ENCODE assay signal across 10 cellular contexts in genomic region chr12:6211421-6211869, GRCh38. TPM values are rescaled to one million over a fixed set of nuclear protein-coding genes. Genes with fewer than 3 reads are reported as not detected.
DNase-seq lines count a peak whose midpoint lies in the region; ATAC-seq and TF ChIP-seq lines count a peak whose summit lies in the region.
"Had no signal": no experiment of that assay in that cellular context is flagged by ENCODE, and none has a peak within 500 bp of the region (broad histone marks: within the 10 kb centered on the region; RNA-seq: fewer than 3 reads in every experiment).

No MANE protein-coding gene starts in this region.

- ATAC-seq in foreskin keratinocyte (no peak), GM19023 (IDR thresholded peaks at IDR 0.05; ENCODE audit: unreplicated experiment) (no peak), GM18502 (IDR thresholded peaks at IDR 0.05; ENCODE audit: poor library complexity, unreplicated experiment) (no peak)
- ATAC-seq in activated CD4-positive, alpha-beta T cell treated with anti-CD3 and anti-CD28 coated beads for 36 hours = no peak
- ATAC-seq in stimulated activated naive CD8-positive, alpha-beta T cell treated with anti-CD3 and anti-CD28 coated beads, Interleukin-15, amount 100 ng/mL, for 72 hours = no peak

- no peaks in the 10 kb centered on the region for H3K27me3 ChIP-seq in foreskin keratinocyte

- no peak overlapping the region for H3K4me3 Mint-ChIP-seq in activated CD4-positive, alpha-beta T cell treated with anti-CD3 and anti-CD28 coated beads for 36 hours
- H3K4me3 Mint-ChIP-seq in stimulated activated naive CD8-positive, alpha-beta T cell treated with anti-CD3 and anti-CD28 coated beads, Interleukin-15, amount 100 ng/mL, for 72 hours = no peak overlapping the region
- H3K4me3 Mint-ChIP-seq: T-helper 1 cell treated with Interleukin-12 subunit alpha and Interleukin-12 subunit beta and Interleukin-4 antibody, amounts not matched to agents 30 μg/mL and 1 μg/mL, for 36 hours had no signal

- H3K4me1 ChIP-seq in foreskin keratinocyte = peaks cover 43% of the 10 kb centered on the region

- H3K27me3 Mint-ChIP-seq in activated CD4-positive, alpha-beta T cell treated with anti-CD3 and anti-CD28 coated beads for 36 hours = no peaks in the 10 kb centered on the region
- H3K27me3 Mint-ChIP-seq in stimulated activated naive CD8-positive, alpha-beta T cell treated with anti-CD3 and anti-CD28 coated beads, Interleukin-15, amount 100 ng/mL, for 72 hours = peaks cover 11% of the 10 kb centered on the region

- H3K4me3 ChIP-seq in skin epidermis = no peak overlapping the region

- intact Hi-C loops in activated CD4-positive, alpha-beta T cell treated with anti-CD3 and anti-CD28 coated beads for 36 hours (cut with DNase I, micrococcal nuclease) = no loop called here

- H3K36me3 Mint-ChIP-seq in activated CD4-positive, alpha-beta T cell treated with anti-CD3 and anti-CD28 coated beads for 36 hours (ENCODE audit: low read depth) = no peaks in the 10 kb centered on the region

- no peak for TF ChIP-seq CTCF in foreskin keratinocyte (conservative IDR thresholded peaks at IDR 0.05)

- CTCF ChIA-PET in activated CD4-positive, alpha-beta T cell treated with anti-CD3 and anti-CD28 coated beads for 36 hours (lab: Charles Lee) = interaction anchor here (0.6 to 3.8 kb wide), 3 partner anchors 10 to 53 kb away, joined by 3 to 11 read pairs (median 4); no protein-coding TSS in a partner anchor

- H3K27ac Mint-ChIP-seq in activated CD4-positive, alpha-beta T cell treated with anti-CD3 and anti-CD28 coated beads for 36 hours = no peak overlapping the region
- H3K27ac Mint-ChIP-seq in stimulated activated naive CD8-positive, alpha-beta T cell treated with anti-CD3 and anti-CD28 coated beads, Interleukin-15, amount 100 ng/mL, for 72 hours = no peak overlapping the region
- H3K27ac Mint-ChIP-seq: T-helper 1 cell treated with Interleukin-12 subunit alpha and Interleukin-12 subunit beta and Interleukin-4 antibody, amounts not matched to agents 30 μg/mL and 1 μg/mL, for 36 hours had no signal

- H3K4me1 Mint-ChIP-seq in activated CD4-positive, alpha-beta T cell treated with anti-CD3 and anti-CD28 coated beads for 36 hours = peaks cover 8% of the 10 kb centered on the region
- peaks cover 28% of the 10 kb centered on the region for H3K4me1 Mint-ChIP-seq in stimulated activated naive CD8-positive, alpha-beta T cell treated with anti-CD3 and anti-CD28 coated beads, Interleukin-15, amount 100 ng/mL, for 72 hours

- POLR2A ChIA-PET in activated CD4-positive, alpha-beta T cell treated with anti-CD3 and anti-CD28 coated beads for 36 hours (lab: Charles Lee) = no interaction called here

- no peaks in the 10 kb centered on the region for H3K9me3 Mint-ChIP-seq in activated CD4-positive, alpha-beta T cell treated with anti-CD3 and anti-CD28 coated beads for 36 hours (ENCODE audit: low read depth)
- H3K9me3 Mint-ChIP-seq in stimulated activated naive CD8-positive, alpha-beta T cell treated with anti-CD3 and anti-CD28 coated beads, Interleukin-15, amount 100 ng/mL, for 72 hours = no peaks in the 10 kb centered on the region
- H3K9me3 Mint-ChIP-seq: T-helper 1 cell treated with Interleukin-12 subunit alpha and Interleukin-12 subunit beta and Interleukin-4 antibody, amounts not matched to agents 30 μg/mL and 1 μg/mL, for 36 hours had no signal

- DNase-seq in Daoy (ENCODE audit: low read depth) (peak; percentile 42), amniotic epithelial cell (ENCODE audit: low read depth) (peak; percentile 97), foreskin keratinocyte (peak in 1 of 2 donors; percentile 73)
- DNase-seq in activated CD4-positive, alpha-beta T cell treated with anti-CD3 and anti-CD28 coated beads for 36 hours = no peak
- DNase-seq in stimulated activated naive CD8-positive, alpha-beta T cell treated with anti-CD3 and anti-CD28 coated beads, Interleukin-15, amount 100 ng/mL, for 72 hours = no peak
- DNase-seq: NCI-H1092 had no signal

- H3K27ac ChIP-seq in foreskin keratinocyte (peak overlapping the region; percentile 96), skin epidermis (peak overlapping the region in 17 of 21 experiments; percentile 27 to 98 (median 62))

RNA-seq across cellular contexts. Expression of gene CD9, which starts 11.2 kb away (rescaled TPM):
- total RNA-seq in Daoy (2014; rRNA removed; shearing (Covaris generic)) = 83.5 and 95.3 TPM in 2 replicates
- 577 and 589 TPM in 2 replicates for total RNA-seq in foreskin keratinocyte
- 620 and 648 TPM in 2 replicates for polyA plus RNA-seq in foreskin keratinocyte
- 10 to 100 TPM; 11.5 to 12.8 TPM for total RNA-seq in activated CD4-positive, alpha-beta T cell treated with anti-CD3 and anti-CD28 coated beads for 36 hours

Comparison
In these comparisons a context has a peak if more than half of its experiments do, and no peak if none do; other contexts are left out.
1. DNase-seq: peak in Daoy (single experiment) and amniotic epithelial cell (single experiment); none in activated CD4-positive, alpha-beta T cell treated with anti-CD3 and anti-CD28 coated beads for 36 hours (single experiment) and stimulated activated naive CD8-positive, alpha-beta T cell treated with anti-CD3 and anti-CD28 coated beads, Interleukin-15, amount 100 ng/mL, for 72 hours (0 of 2).